ENCODE assay signal across 18 cellular contexts in genomic region chr16:47158991-47159390, GRCh38.
"Had no signal": no experiment of that assay in that cellular context is flagged by ENCODE, and none has a peak within 500 bp of the region (broad histone marks: within the 10 kb centered on the region; RNA-seq: fewer than 3 reads in every experiment).

No MANE protein-coding gene starts in this region.

- ATAC-seq: SK-N-SH treated with all-trans-retinoic acid at 6 μM for 48 hours had no signal

- H3K27ac Mint-ChIP-seq: IgD-negative memory B cell had no signal

- H3K4me1 Mint-ChIP-seq: IgD-negative memory B cell had no signal

- H3K36me3 ChIP-seq: MG63 had no signal

- H3K9me3 ChIP-seq: MG63 had no signal

- DNase-seq: KBM-7, MG63, NCI-H1092, NCI-H1105 treated with DMSO at 0.1 percent for 48 hours, NCI-H1417 treated with DMSO at 0.1 percent for 48 hours, NCI-H146, NCI-H1694 treated with DMSO at 0.1 percent for 48 hours, NCI-H1930, NCI-H2081, NCI-H2107, NCI-H2227 treated with DMSO at 0.1 percent for 48 hours, NCI-H524, NCI-H526 treated with DMSO at 0.1 percent for 48 hours, NCI-H748 treated with DMSO at 0.1 percent for 48 hours, Right ventricle myocardium superior, RPMI8226 had no signal

- H3K4me3 Mint-ChIP-seq: IgD-negative memory B cell had no signal

- H3K27me3 ChIP-seq: MG63 had no signal

- H3K4me3 ChIP-seq: MG63 had no signal

- H3K27me3 Mint-ChIP-seq: IgD-negative memory B cell had no signal
